1 cellular context compared by ENCODE assay signal in genomic region chr4:93002240-93002639, GRCh38.
TF ChIP-seq lines count a peak whose summit lies in the region.

No MANE protein-coding gene starts in this region.

TF ChIP-seq in HCT116, 20 proteins besides CTCF, POLR2A, EP300 and RAD21 (continued from another document):
- no peak for TF ChIP-seq ATF3 (IDR thresholded peaks at IDR 0.05)
- TF ChIP-seq ZBTB33 (IDR thresholded peaks at IDR 0.05; ENCODE audit: extremely low read depth, insufficient replicate concordance, low read length): no peak
- no peak for TF ChIP-seq FOSL1 (IDR thresholded peaks at IDR 0.05; ENCODE audit: low read depth)
- no peak for TF ChIP-seq JUND (IDR thresholded peaks at IDR 0.05)
- no peak for TF ChIP-seq CEBPB (IDR thresholded peaks at IDR 0.05; ENCODE audit: low read depth)
- TF ChIP-seq MAX (IDR thresholded peaks at IDR 0.05): no peak
